Comparison of ENCODE assay signal across 13 cellular contexts in genomic region chr18:13630869-13631268, GRCh38.
"Had no signal": no experiment of that assay in that cellular context is flagged by ENCODE, and none has a peak within 500 bp of the region (broad histone marks: within the 10 kb centered on the region; RNA-seq: fewer than 3 reads in every experiment).

No MANE protein-coding gene starts in this region.

- H3K4me3 ChIP-seq: colonic mucosa, gastroesophageal sphincter, heart left ventricle, hepatocyte, left lung, neural progenitor cell, prostate gland, sigmoid colon, suprapubic skin, thyroid gland had no signal

- H3K9me3 ChIP-seq: colonic mucosa, esophagus muscularis mucosa, gastroesophageal sphincter, left lung, prostate gland, sigmoid colon, suprapubic skin, thyroid gland had no signal

- H3K4me1 ChIP-seq: colonic mucosa, foreskin keratinocyte, prostate gland, suprapubic skin had no signal

- H3K36me3 ChIP-seq: colonic mucosa, esophagus muscularis mucosa, gastroesophageal sphincter, heart left ventricle, left lung, neural progenitor cell, prostate gland, sigmoid colon, suprapubic skin, thyroid gland had no signal

- DNase-seq: kidney, left lung, sigmoid colon had no signal

- H3K27me3 ChIP-seq: colonic mucosa, esophagus muscularis mucosa, foreskin keratinocyte, gastroesophageal sphincter, heart left ventricle, hepatocyte, left lung, neural progenitor cell, sigmoid colon, suprapubic skin, thyroid gland had no signal

- H3K27ac ChIP-seq: colonic mucosa, foreskin keratinocyte, hepatocyte, left lung, neural progenitor cell, prostate gland, suprapubic skin, thyroid gland had no signal
